30 cellular contexts compared by ENCODE assay signal in genomic region chr14:75030147-75030546, GRCh38.
"Had no signal": no experiment of that assay in that cellular context is flagged by ENCODE, and none has a peak within 500 bp of the region (broad histone marks: within the 10 kb centered on the region; RNA-seq: fewer than 3 reads in every experiment).

No MANE protein-coding gene starts in this region.

- H3K9me3 Mint-ChIP-seq: activated B cell treated with CpG ODN at 0.5 μM for 24 hours; activated CD8-positive, alpha-beta T cell treated with anti-CD3 and anti-CD28 coated beads for 36 hours; activated T-cell treated with anti-CD3 and anti-CD28 coated beads, Interleukin-2, amount 50 U/mL, for 4 hours; central memory CD8-positive, alpha-beta T cell; dendritic cell treated with granulocyte-macrophage colony-stimulating factor and Interleukin-4, amounts not matched to agents 40 ng/mL and 50 ng/mL, for 4 days; endodermal cell had no signal

- H3K27me3 Mint-ChIP-seq: activated B cell treated with CpG ODN at 0.5 μM for 24 hours; activated CD8-positive, alpha-beta T cell treated with anti-CD3 and anti-CD28 coated beads for 36 hours; activated naive CD8-positive, alpha-beta T cell; central memory CD8-positive, alpha-beta T cell; dendritic cell treated with granulocyte-macrophage colony-stimulating factor and Interleukin-4, amounts not matched to agents 40 ng/mL and 50 ng/mL, for 4 days had no signal

- H3K4me1 Mint-ChIP-seq: activated B cell treated with CpG ODN at 0.5 μM for 24 hours; central memory CD8-positive, alpha-beta T cell had no signal

- H3K27ac ChIP-seq: brain microvascular endothelial cell, coronary artery, dorsolateral prefrontal cortex, WERI-Rb-1 had no signal

- H3K4me3 Mint-ChIP-seq: activated B cell treated with CpG ODN at 0.5 μM for 24 hours; activated CD8-positive, alpha-beta T cell treated with anti-CD3 and anti-CD28 coated beads for 36 hours; activated naive CD8-positive, alpha-beta T cell; activated T-cell treated with anti-CD3 and anti-CD28 coated beads, Interleukin-2, amount 50 U/mL, for 4 hours; central memory CD8-positive, alpha-beta T cell; dendritic cell treated with granulocyte-macrophage colony-stimulating factor and Interleukin-4, amounts not matched to agents 40 ng/mL and 50 ng/mL, for 4 days; endodermal cell had no signal

- FAIRE-seq: astrocyte, bronchial epithelial cell, frontal cortex had no signal

- H3K27me3 ChIP-seq: brain microvascular endothelial cell, dorsolateral prefrontal cortex had no signal

- H3K27ac Mint-ChIP-seq: activated B cell treated with CpG ODN at 0.5 μM for 24 hours; activated CD8-positive, alpha-beta T cell treated with anti-CD3 and anti-CD28 coated beads for 36 hours; dendritic cell treated with granulocyte-macrophage colony-stimulating factor and Interleukin-4, amounts not matched to agents 40 ng/mL and 50 ng/mL, for 4 days; endodermal cell had no signal

- DNase-seq: activated B cell treated with CpG ODN at 0.5 μM for 24 hours; activated CD4-positive, alpha-beta T cell treated with anti-CD3 and anti-CD28 coated beads for 48 hours; activated CD4-positive, alpha-beta T cell treated with anti-CD3 and anti-CD28 coated beads, Interleukin-2, amount 50 U/mL, for 1 hour; activated CD4-positive, alpha-beta T cell treated with anti-CD3 and anti-CD28 coated beads, Interleukin-2, amount 50 U/mL, for 48 hours; activated CD8-positive, alpha-beta memory T cell treated with anti-CD3 and anti-CD28 coated beads for 24 hours; activated CD8-positive, alpha-beta T cell treated with anti-CD3 and anti-CD28 coated beads for 36 hours; activated effector memory CD4-positive, alpha-beta T cell treated with Interleukin-2 at 50 U/mL for 16 hours; activated gamma-delta T cell treated with Interleukin-2 at 50 U/mL for 16 hours; activated naive CD4-positive, alpha-beta T cell treated with anti-CD3 and anti-CD28 coated beads, Interleukin-2, amount 50 U/mL, for 16 hours; activated naive CD4-positive, alpha-beta T cell treated with Interleukin-2 at 50 U/mL for 16 hours; activated T-cell treated with anti-CD3 and anti-CD28 coated beads, Interleukin-2, amount 50 U/mL, for 4 hours; amniotic stem cell; anterior cingulate cortex; brain microvascular endothelial cell; dorsolateral prefrontal cortex; effector memory CD4-positive, alpha-beta T cell; endodermal cell; foreskin fibroblast; head of caudate nucleus; T-helper 9 cell; WERI-Rb-1 had no signal

- H3K4me3 ChIP-seq: coronary artery, dorsolateral prefrontal cortex had no signal

- ATAC-seq: activated CD4-positive, CD25-positive, alpha-beta regulatory T cell treated with anti-CD3 and anti-CD28 coated beads, Interleukin-2, amount 50 U/mL, for 24 hours; activated CD8-positive, alpha-beta T cell treated with anti-CD3 and anti-CD28 coated beads for 36 hours; activated T-cell treated with anti-CD3 and anti-CD28 coated beads, Interleukin-2, amount 50 U/mL, for 4 hours; esophagus mucosa had no signal
